In genomic region chrX:17440836-17441235, GRCh38 we compare ENCODE assay signal across 26 cellular contexts.
"Had no signal": no experiment of that assay in that cellular context is flagged by ENCODE, and none has a peak within 500 bp of the region (broad histone marks: within the 10 kb centered on the region; RNA-seq: fewer than 3 reads in every experiment).

No MANE protein-coding gene starts in this region.

- H3K9me3 Mint-ChIP-seq: mesothelial cell of epicardium had no signal

- H3K36me3 ChIP-seq: esophagus muscularis mucosa, gastrocnemius medialis, heart right ventricle, left lung, lower lobe of right lung had no signal

- H3K4me3 Mint-ChIP-seq: immature natural killer cell, mesothelial cell of epicardium had no signal

- H3K4me3 ChIP-seq: coronary artery, dorsolateral prefrontal cortex, esophagus muscularis mucosa, gastrocnemius medialis, heart right ventricle, left lung, lower lobe of right lung, mucosa of descending colon had no signal

- H3K27ac ChIP-seq: coronary artery, dorsolateral prefrontal cortex, esophagus muscularis mucosa, gastrocnemius medialis, heart right ventricle, left lung, lower lobe of right lung had no signal

- H3K4me1 ChIP-seq: esophagus muscularis mucosa, gastrocnemius medialis, heart right ventricle, left lung, lower lobe of right lung had no signal

- H3K27me3 ChIP-seq: esophagus muscularis mucosa, gastrocnemius medialis, left lung had no signal

- ATAC-seq: gastrocnemius medialis, heart right ventricle, left lung, left ventricle myocardium superior, lower lobe of right lung, mucosa of descending colon had no signal

- H3K9me3 ChIP-seq: esophagus muscularis mucosa, gastrocnemius medialis, heart right ventricle, left lung, lower lobe of right lung, mucosa of descending colon had no signal

- H3K4me1 Mint-ChIP-seq: immature natural killer cell, mesothelial cell of epicardium had no signal

- H3K36me3 Mint-ChIP-seq: immature natural killer cell, mesothelial cell of epicardium had no signal

- DNase-seq: dermis blood vessel endothelial cell; dorsolateral prefrontal cortex; effector CD4-positive, alpha-beta T cell; effector memory CD4-positive, alpha-beta T cell; foreskin fibroblast; foreskin melanocyte; gastrocnemius medialis; glutamatergic neuron; head of caudate nucleus; heart right ventricle; hypothalamus; immature natural killer cell; islet precursor cell; kidney; kidney glomerular epithelial cell; left cardiac atrium; left lung; left ventricle myocardium superior; lower lobe of right lung; mesenchymal stem cell; mucosa of descending colon had no signal

- H3K27ac Mint-ChIP-seq: immature natural killer cell, mesothelial cell of epicardium had no signal

- FAIRE-seq: colon, endothelial cell of umbilical vein, kidney had no signal
